ENCODE assay signal across 8 cellular contexts in the genomic region with DNA sequence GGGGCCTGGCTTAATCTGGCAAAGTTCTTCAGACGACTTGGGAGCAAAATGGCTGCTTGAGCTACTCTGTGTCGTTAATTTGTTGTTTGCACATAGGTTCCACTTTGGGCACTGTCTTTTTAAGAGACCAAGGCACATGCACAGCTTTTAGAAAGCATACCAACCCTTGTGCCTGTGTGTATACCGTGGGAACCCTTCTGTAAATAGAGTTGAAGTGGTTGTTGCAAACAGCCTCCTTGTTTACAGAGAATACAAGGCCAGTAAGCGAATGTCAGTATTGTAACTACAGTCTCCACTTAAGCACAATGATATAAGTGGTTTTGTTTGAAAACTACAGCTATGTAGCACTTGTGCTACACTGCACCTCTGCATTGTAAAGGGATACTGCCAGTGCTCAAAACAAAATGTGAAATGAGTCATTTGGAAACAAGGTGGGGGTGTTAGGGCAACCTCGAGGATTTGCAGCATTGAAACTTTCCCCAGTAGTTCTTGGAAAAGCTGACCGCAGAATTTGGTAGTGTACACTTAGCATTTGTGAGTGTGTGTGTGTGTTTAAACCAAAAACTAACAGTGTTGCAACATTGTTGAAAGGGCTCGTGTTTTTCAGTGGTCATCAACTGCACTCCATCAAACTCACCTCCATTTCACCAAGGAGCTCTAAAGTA.
A peak's percentile ranks its signal among the peaks of the same experiment; 100 is the strongest.
DNase-seq lines count a peak whose midpoint lies in the region; ATAC-seq, FAIRE-seq and TF ChIP-seq lines count a peak whose summit lies in the region.

No MANE protein-coding gene starts in this region.

- H3K9me1 ChIP-seq in endothelial cell of umbilical vein (replicated peaks; ENCODE audit: control insufficient read depth, extremely low read depth, insufficient read depth, low read length), result peaks cover 4% of the 10 kb centered on the region

- POLR2A ChIA-PET in endothelial cell of umbilical vein (lab: Charles Lee), result no interaction called here

- H4K20me1 ChIP-seq in endothelial cell of umbilical vein (replicated peaks; ENCODE audit: control insufficient read depth, extremely low read depth, insufficient read depth, low read length), result peaks cover 5% of the 10 kb centered on the region

- H3K9me3 ChIP-seq in endothelial cell of umbilical vein (replicated peaks; ENCODE audit: control insufficient read depth, insufficient read depth, low read length) (no peaks in the 10 kb centered on the region), upper lobe of right lung (no peaks in the 10 kb centered on the region)

- BruUV-seq in endothelial cell of umbilical vein (replicated peaks; lab: Mats Ljungman, UMichigan), result no TSS peak

- CTCF ChIA-PET in endothelial cell of umbilical vein (lab: Charles Lee), result interaction anchor here (1.2 kb wide), 1 partner anchor 15 kb away, joined by 3 read pairs; no protein-coding TSS in a partner anchor

- H3K4me1 ChIP-seq in endothelial cell of umbilical vein (ENCODE audit: control insufficient read depth, extremely low read depth, insufficient read depth, low read length) (peaks cover 15% of the 10 kb centered on the region), upper lobe of right lung (peaks cover 6% of the 10 kb centered on the region)

- H3K9ac ChIP-seq in endothelial cell of umbilical vein (replicated peaks; ENCODE audit: extremely low read depth, insufficient read depth, low read length), result no peak overlapping the region

- no peak overlapping the region for H3K4me2 ChIP-seq in endothelial cell of umbilical vein (ENCODE audit: insufficient read depth, low read length)

- FAIRE-seq in endothelial cell of umbilical vein (lab: Jason Lieb, UNC), result peak; percentile 21
- no peak for FAIRE-seq in frontal cortex (lab: Jason Lieb, UNC)

- ATAC-seq in upper lobe of right lung, result peak; percentile 87
- ATAC-seq in HG02970 (IDR thresholded peaks at IDR 0.05; ENCODE audit: low FRiP score, unreplicated experiment), result no peak

- TF ChIP-seq POLR2A in endothelial cell of umbilical vein (IDR thresholded peaks at IDR 0.05; ENCODE audit: low read depth, low read length), result no peak

- dilution Hi-C loops in endothelial cell of umbilical vein (cut with MboI; ENCODE audit: extremely low pct_ligation_motif_present, low sequenced_read_pairs), result no loop called here

- no peaks in the 10 kb centered on the region for H3K79me2 ChIP-seq in endothelial cell of umbilical vein (ENCODE audit: control insufficient read depth, insufficient read depth, low read length)

- no peak overlapping the region for H2AFZ ChIP-seq in endothelial cell of umbilical vein (ENCODE audit: low read depth, low read length)

- intact Hi-C loops in endothelial cell of umbilical vein (cut with micrococcal nuclease), result no loop called here
- intact Hi-C loops in upper lobe of right lung (cut with DNase I), result no loop called here

- no peaks in the 10 kb centered on the region for H3K27me3 ChIP-seq in endothelial cell of umbilical vein (ENCODE audit: control insufficient read depth in 2 of 2, insufficient read depth in 2 of 2, low read length in 2 of 2)
- H3K27me3 ChIP-seq in upper lobe of right lung, result no peaks in the 10 kb centered on the region

- DNase-seq in stimulated activated CD4-positive, alpha-beta T cell treated with anti-CD3 and anti-CD28 coated beads, Interleukin-15, amount 100 ng/mL, for 24 hours, result peak; percentile 58
- no peak for DNase-seq in stimulated activated CD4-positive, alpha-beta T cell treated with anti-CD3 and anti-CD28 coated beads, Interleukin-12 subunit alpha, Interleukin-12 subunit beta, amount 100 ng/mL, for 4 hours
- DNase-seq in NCI-H1105 treated with DMSO at 0.1 percent for 48 hours (lab: John Stamatoyannopoulos, UW) (peak; percentile 29), endothelial cell of umbilical vein (ENCODE audit: low read depth, low spot score) (no peak), upper lobe of right lung (no peak), iPS-NIHi11 (ENCODE audit: low spot score) (no peak), frontal cortex (ENCODE audit: low spot score in 2 of 2) (no peak)

- TF ChIP-seq CTCF in endothelial cell of umbilical vein (IDR thresholded peaks at IDR 0.05; ENCODE audit: extremely low read depth in 1 of 2, insufficient read depth in 1 of 2, low read depth in 1 of 2, low read length in 2 of 2) (no peak), upper lobe of right lung (IDR thresholded peaks at IDR 0.05) (no peak)

- H3K36me3 ChIP-seq in endothelial cell of umbilical vein (ENCODE audit: control insufficient read depth in 2 of 2, extremely low read depth in 1 of 2, insufficient read depth in 2 of 2, low read length in 2 of 2) (no peaks in the 10 kb centered on the region), upper lobe of right lung (peaks cover 23% of the 10 kb centered on the region)

- H3K27ac ChIP-seq in endothelial cell of umbilical vein (ENCODE audit: insufficient read depth, low read depth, low read length) (no peak overlapping the region), upper lobe of right lung (peak overlapping the region; percentile 12)

- H3K4me3 ChIP-seq in endothelial cell of umbilical vein (replicated peaks in 1 of 3; ENCODE audit: insufficient read depth in 1 of 3, low read depth in 1 of 3, low read length in 3 of 3) (no peak overlapping the region), upper lobe of right lung (no peak overlapping the region)

TF ChIP-seq in endothelial cell of umbilical vein, 7 proteins besides CTCF, POLR2A, EP300 and RAD21:
- TF ChIP-seq POLR2AphosphoS5 (IDR thresholded peaks at IDR 0.05; ENCODE audit: insufficient read depth, low read depth, low read length) (no peak), EZH2 (IDR thresholded peaks at IDR 0.05; ENCODE audit: borderline replicate concordance, low read depth, low read length, severe bottlenecking) (no peak), MYC (IDR thresholded peaks at IDR 0.05; ENCODE audit: low read depth, low read length) (no peak), GATA2 (IDR thresholded peaks at IDR 0.05; ENCODE audit: insufficient read depth, insufficient read length, low read depth, low read length) (no peak), JUN (IDR thresholded peaks at IDR 0.05; ENCODE audit: borderline replicate concordance, insufficient read depth, insufficient read length, low read depth) (no peak)
TF ChIP-seq in endothelial cell of umbilical vein: peak in this region for 0.

Comparison
In these comparisons a context has a peak if more than half of its experiments do, and no peak if none do; other contexts are left out.
1. DNase-seq: peak in stimulated activated CD4-positive, alpha-beta T cell treated with anti-CD3 and anti-CD28 coated beads, Interleukin-15, amount 100 ng/mL, for 24 hours (single experiment) and NCI-H1105 treated with DMSO at 0.1 percent for 48 hours (single experiment); none in stimulated activated CD4-positive, alpha-beta T cell treated with anti-CD3 and anti-CD28 coated beads, Interleukin-12 subunit alpha, Interleukin-12 subunit beta, amount 100 ng/mL, for 4 hours (single experiment), endothelial cell of umbilical vein (single experiment), upper lobe of right lung (single experiment), iPS-NIHi11 (single experiment) and frontal cortex (0 of 2).